Comparison of ENCODE assay signal across 17 cellular contexts in genomic region chr1:223815020-223815853, GRCh38. TPM values are rescaled to one million over a fixed set of nuclear protein-coding genes. Genes with fewer than 3 reads are reported as not detected.
DNase-seq lines count a peak whose midpoint lies in the region; ATAC-seq and TF ChIP-seq lines count a peak whose summit lies in the region.
"Had no signal": no experiment of that assay in that cellular context is flagged by ENCODE, and none has a peak within 500 bp of the region (broad histone marks: within the 10 kb centered on the region; RNA-seq: fewer than 3 reads in every experiment).

No MANE protein-coding gene starts in this region.

- H3K36me3 ChIP-seq in A673 (ENCODE audit: insufficient read depth, low read length, poor library complexity, severe bottlenecking) = peaks cover 39% of the 10 kb centered on the region
- H3K36me3 ChIP-seq in Caco-2 (ENCODE audit: control insufficient read depth, insufficient read depth, low read length) = 0 out of 2 replicates have a peak, but pooled peaks cover 1% of the 10 kb centered on the region
- H3K36me3 ChIP-seq in body of pancreas (replicated peaks in 1 of 2; ENCODE audit: insufficient read depth in 1 of 2, low read depth in 2 of 2) = peaks cover 0 to 5% of the 10 kb centered on the region in 2 donors
- H3K36me3 ChIP-seq in naive thymus-derived CD4-positive, alpha-beta T cell (ENCODE audit: control insufficient read depth in 2 of 3, insufficient read depth in 3 of 3, low read length in 3 of 3) = peaks cover 0 to 21% (median 4%) of the 10 kb centered on the region in 3 experiments
- peaks cover 20% of the 10 kb centered on the region for H3K36me3 ChIP-seq in effector memory CD4-positive, alpha-beta T cell (ENCODE audit: control insufficient read depth, insufficient read depth, low read length)
- H3K36me3 ChIP-seq in SK-N-SH (replicated peaks in 1 of 2; ENCODE audit: control insufficient read depth in 1 of 2, insufficient read depth in 2 of 2, low read length in 1 of 2) = peaks cover 21 to 37% of the 10 kb centered on the region in 2 experiments

- CTCF ChIA-PET in A673 (lab: Charles Lee) = no interaction called here
- CTCF ChIA-PET in Caco-2 (lab: Charles Lee) = no interaction called here
- CTCF ChIA-PET in naive thymus-derived CD4-positive, alpha-beta T cell (lab: Charles Lee) = interaction anchor here (0.6 kb wide), 1 partner anchor 16 kb away, joined by 3 read pairs; no protein-coding TSS in a partner anchor
- CTCF ChIA-PET in SK-N-SH (lab: Yijun Ruan, JAX) = no interaction called here

- TF ChIP-seq CTCF in A673 (conservative IDR thresholded peaks at IDR 0.05; ENCODE audit: low read depth, low read length) (no peak), Caco-2 (IDR thresholded peaks at IDR 0.05; ENCODE audit: insufficient read depth in 1 of 2, low read depth in 1 of 2, low read length in 1 of 2, severe bottlenecking in 1 of 2, unreplicated experiment in 1 of 2) (no peak), body of pancreas (IDR thresholded peaks at IDR 0.05) (no peak), SK-N-SH (IDR thresholded peaks at IDR 0.05) (no peak)

- DNase-seq in A673 (ENCODE audit: low spot score) = no peak
- DNase-seq in Caco-2 = no peak
- peak in 1 of 4 donors; percentile 22 for DNase-seq in body of pancreas
- DNase-seq in naive thymus-derived CD4-positive, alpha-beta T cell = no peak
- DNase-seq in effector memory CD4-positive, alpha-beta T cell = no peak
- no peak for DNase-seq in ecto neural progenitor cell (ENCODE audit: low spot score)
- DNase-seq in SK-N-SH = no peak
- DNase-seq: activated CD8-positive, alpha-beta memory T cell treated with anti-CD3 and anti-CD28 coated beads, Interleukin-2, amount 50 U/mL, for 48 hours; anterior cingulate cortex; Karpas-422; NCI-H1436; stimulated activated CD4-positive, alpha-beta T cell treated with anti-CD3 and anti-CD28 coated beads, Interleukin-15, amount 100 ng/mL, for 24 hours; testis had no signal

- 24 to 31% methylated on average over 4 of the region's 4 CpGs for WGBS in body of pancreas, 2 donors
- WGBS in SK-N-SH (ENCODE audit: low lambda C conversion rate) = 87% methylated on average over 4 of the region's 4 CpGs

- POLR2A ChIA-PET in A673 (lab: Charles Lee; ENCODE audit: low non-redundant PET) (no interaction called here), Caco-2 (lab: Charles Lee) (no interaction called here), SK-N-SH (lab: Yijun Ruan, JAX) (no interaction called here)
- POLR2A ChIA-PET in naive thymus-derived CD4-positive, alpha-beta T cell (lab: Charles Lee) = interaction anchor here (0.6 kb wide), 1 partner anchor 31 kb away, joined by 3 read pairs; no protein-coding TSS in a partner anchor

- TF ChIP-seq EP300 in SK-N-SH (IDR thresholded peaks at IDR 0.05; ENCODE audit: borderline replicate concordance in 1 of 2, low read depth in 1 of 2, low read length in 1 of 2) = no peak

- peak overlapping the region; percentile 45 for H3K27ac Mint-ChIP-seq in Caco-2 (ENCODE audit: unreplicated experiment)
- peak overlapping the region in 8 of 9 donors; percentile 10 to 81 (median 52) for H3K27ac Mint-ChIP-seq in naive thymus-derived CD4-positive, alpha-beta T cell
- H3K27ac Mint-ChIP-seq: WTC11 had no signal

- TF ChIP-seq POLR2A in body of pancreas (IDR thresholded peaks at IDR 0.05) = no peak

- peaks cover 5% of the 10 kb centered on the region for H3F3A ChIP-seq in SK-N-SH (replicated peaks; ENCODE audit: insufficient read depth)

- intact Hi-C loops in A673 (cut with micrococcal nuclease; ENCODE audit: unreplicated experiment) (loop anchor here (10.0 kb wide), 2 partner anchors 300 to 520 kb away; partner anchors contain the start of genes FBXO28 and NVL), Caco-2 (cut with micrococcal nuclease; ENCODE audit: unreplicated experiment) (no loop called here), body of pancreas (cut with DNase I) (no loop called here)
- intact Hi-C loops in naive thymus-derived CD4-positive, alpha-beta T cell (cut with micrococcal nuclease) = no loop called here

- BruUV-seq in A673 (replicated peaks; lab: Mats Ljungman, UMichigan) (no TSS peak), Caco-2 (replicated peaks; lab: Mats Ljungman, UMichigan) (no TSS peak)

- H3K79me2 ChIP-seq in SK-N-SH (ENCODE audit: insufficient read depth) = peaks cover 57% of the 10 kb centered on the region

- H3K9ac ChIP-seq in SK-N-SH = no peak overlapping the region
- H3K9ac ChIP-seq: BLaER1 had no signal

- no peaks in the 10 kb centered on the region for H3K27me3 ChIP-seq in A673 (replicated peaks; ENCODE audit: insufficient read depth, low read depth, low read length, poor library complexity)
- no peaks in the 10 kb centered on the region for H3K27me3 ChIP-seq in Caco-2 (replicated peaks; ENCODE audit: control insufficient read depth, insufficient read depth, low read length)
- no peaks in the 10 kb centered on the region for H3K27me3 ChIP-seq in body of pancreas
- H3K27me3 ChIP-seq in naive thymus-derived CD4-positive, alpha-beta T cell (ENCODE audit: control insufficient read depth in 2 of 2, insufficient read depth in 2 of 2, low read length in 2 of 2) = no peaks in the 10 kb centered on the region
- H3K27me3 ChIP-seq in effector memory CD4-positive, alpha-beta T cell (replicated peaks; ENCODE audit: control insufficient read depth, insufficient read depth, low read length, poor library complexity, severe bottlenecking) = no peaks in the 10 kb centered on the region
- no peaks in the 10 kb centered on the region for H3K27me3 ChIP-seq in SK-N-SH (ENCODE audit: insufficient read depth)
- H3K27me3 ChIP-seq: BLaER1, testis had no signal

- H4K20me1 ChIP-seq in SK-N-SH (ENCODE audit: insufficient read depth) = no peaks in the 10 kb centered on the region

- no peaks in the 10 kb centered on the region for H3K27me3 Mint-ChIP-seq in Caco-2 (ENCODE audit: insufficient read depth, unreplicated experiment)
- H3K27me3 Mint-ChIP-seq in naive thymus-derived CD4-positive, alpha-beta T cell = no peaks in the 10 kb centered on the region

- H3K36me3 Mint-ChIP-seq in Caco-2 (ENCODE audit: insufficient read depth, unreplicated experiment) = peaks cover 69% of the 10 kb centered on the region
- H3K36me3 Mint-ChIP-seq in naive thymus-derived CD4-positive, alpha-beta T cell = peaks cover 14 to 36% (median 28%) of the 10 kb centered on the region in 5 donors

- H3K27ac ChIP-seq in A673 (ENCODE audit: low read depth, low read length, poor library complexity, severe bottlenecking) = peak overlapping the region; percentile 38
- peak overlapping the region; percentile 0 to 61 (median 33) for H3K27ac ChIP-seq in body of pancreas
- no peak overlapping the region for H3K27ac ChIP-seq in naive thymus-derived CD4-positive, alpha-beta T cell (ENCODE audit: low read depth, low read length)
- no peak overlapping the region for H3K27ac ChIP-seq in effector memory CD4-positive, alpha-beta T cell (ENCODE audit: insufficient read depth, low read length, poor library complexity, severe bottlenecking)
- no peak overlapping the region for H3K27ac ChIP-seq in SK-N-SH (ENCODE audit: low read depth in 2 of 2, low read length in 1 of 2)
- H3K27ac ChIP-seq: BLaER1, HL-60, testis had no signal

- H3K4me1 Mint-ChIP-seq in Caco-2 (ENCODE audit: low read depth, unreplicated experiment) = peaks cover 30% of the 10 kb centered on the region
- peaks cover 16 to 48% (median 41%) of the 10 kb centered on the region in 7 donors for H3K4me1 Mint-ChIP-seq in naive thymus-derived CD4-positive, alpha-beta T cell

- peak; percentile 69 for ATAC-seq in body of pancreas
- ATAC-seq in naive thymus-derived CD4-positive, alpha-beta T cell = no peak
- ATAC-seq in activated CD4-positive, CD25-positive, alpha-beta regulatory T cell treated with anti-CD3 and anti-CD28 coated beads, Interleukin-2, amount 50 U/mL, for 24 hours = no peak
- ATAC-seq: WTC11 had no signal

- TF ChIP-seq RAD21 in SK-N-SH (IDR thresholded peaks at IDR 0.05; ENCODE audit: low read length) = no peak

- H3K4me3 Mint-ChIP-seq in Caco-2 (ENCODE audit: unreplicated experiment) = no peak overlapping the region
- H3K4me3 Mint-ChIP-seq in naive thymus-derived CD4-positive, alpha-beta T cell = peak overlapping the region in 2 of 10 donors; percentile 1 to 16
- H3K4me3 Mint-ChIP-seq: WTC11 had no signal

- H2AFZ ChIP-seq in SK-N-SH (ENCODE audit: low read depth) = no peak overlapping the region

- no peaks in the 10 kb centered on the region for H3K9me3 ChIP-seq in A673 (ENCODE audit: low read depth, low read length, poor library complexity, severe bottlenecking)
- no peaks in the 10 kb centered on the region for H3K9me3 ChIP-seq in Caco-2
- no peaks in the 10 kb centered on the region for H3K9me3 ChIP-seq in body of pancreas
- no peaks in the 10 kb centered on the region for H3K9me3 ChIP-seq in naive thymus-derived CD4-positive, alpha-beta T cell (ENCODE audit: control insufficient read depth in 2 of 3, low read length in 3 of 3)
- no peaks in the 10 kb centered on the region for H3K9me3 ChIP-seq in effector memory CD4-positive, alpha-beta T cell (ENCODE audit: control insufficient read depth, low read length)
- no peaks in the 10 kb centered on the region for H3K9me3 ChIP-seq in SK-N-SH
- H3K9me3 ChIP-seq: BLaER1, testis had no signal

- no peak overlapping the region for H3K4me3 ChIP-seq in A673 (ENCODE audit: low read depth, low read length, poor library complexity, severe bottlenecking)
- no peak overlapping the region for H3K4me3 ChIP-seq in Caco-2 (ENCODE audit: low read depth, low read length)
- peak overlapping the region in 1 of 2 donors; percentile 4 for H3K4me3 ChIP-seq in body of pancreas
- no peak overlapping the region for H3K4me3 ChIP-seq in naive thymus-derived CD4-positive, alpha-beta T cell (ENCODE audit: low read length)
- no peak overlapping the region for H3K4me3 ChIP-seq in effector memory CD4-positive, alpha-beta T cell (ENCODE audit: insufficient read depth, low read depth, low read length, poor library complexity, severe bottlenecking)
- no peak overlapping the region for H3K4me3 ChIP-seq in SK-N-SH (ENCODE audit: low read depth in 2 of 2, low read length in 1 of 2)
- H3K4me3 ChIP-seq: BLaER1, testis had no signal

- no peaks in the 10 kb centered on the region for H3K9me2 ChIP-seq in SK-N-SH

- H3K4me2 ChIP-seq in SK-N-SH = no peak overlapping the region
- H3K4me2 ChIP-seq: BLaER1 had no signal

- H3K9me3 Mint-ChIP-seq in Caco-2 (ENCODE audit: unreplicated experiment) = no peaks in the 10 kb centered on the region
- no peaks in the 10 kb centered on the region for H3K9me3 Mint-ChIP-seq in naive thymus-derived CD4-positive, alpha-beta T cell
- H3K9me3 Mint-ChIP-seq: WTC11 had no signal

- H3K4me1 ChIP-seq in A673 (ENCODE audit: insufficient read depth, low read length, poor library complexity, severe bottlenecking) (peaks cover 12% of the 10 kb centered on the region), Caco-2 (peaks cover 34% of the 10 kb centered on the region), body of pancreas (peaks cover 41% of the 10 kb centered on the region), SK-N-SH (ENCODE audit: control insufficient read depth in 1 of 2, insufficient read depth in 2 of 2, low read depth in 1 of 2, low read length in 1 of 2) (peaks cover 0 to 3% of the 10 kb centered on the region in 2 experiments; a peak in 1 of 4 replicates)
- H3K4me1 ChIP-seq in naive thymus-derived CD4-positive, alpha-beta T cell (ENCODE audit: control insufficient read depth in 2 of 2, insufficient read depth in 2 of 2, low read length in 2 of 2) = peaks cover 0 to 22% of the 10 kb centered on the region in 2 donors
- peaks cover 15% of the 10 kb centered on the region for H3K4me1 ChIP-seq in effector memory CD4-positive, alpha-beta T cell (ENCODE audit: control insufficient read depth, insufficient read depth, low read length, poor library complexity, severe bottlenecking)
- H3K4me1 ChIP-seq: BLaER1 had no signal

RNA-seq across cellular contexts. Expression of gene TP53BP2, which starts 30.5 kb away (rescaled TPM):
- total RNA-seq in A673 (2021) = 77.8 and 93.3 TPM in 2 replicates
- 49.6 and 51.2 TPM in 2 replicates for total RNA-seq in Caco-2 (2022)
- total RNA-seq in body of pancreas = 10 to 100 TPM; 22.3 to 30.0 TPM
- total RNA-seq in naive thymus-derived CD4-positive, alpha-beta T cell = 100 to 1,000 TPM in 1 of 5 experiments, 10 to 100 TPM in 4; 30.3 to 120 (median 45.4) TPM
- 10 to 100 TPM in 1 of 2 donors, 1 to 10 TPM in 1; 8.4 to 20.5 TPM for polyA plus RNA-seq in naive thymus-derived CD4-positive, alpha-beta T cell
- polyA plus RNA-seq in SK-N-SH (2012; rRNA removed) = 11.4 and 14.8 TPM in 2 replicates
- 13.5 and 13.9 TPM in 2 replicates for polyA plus RNA-seq in SK-N-SH (2012; cell fraction: cytosol; rRNA removed)
- polyA plus RNA-seq in SK-N-SH (2012; cell fraction: nucleus; rRNA removed) = 14.2 and 19.2 TPM in 2 replicates

Comparison
In these comparisons a context has a peak if more than half of its experiments do, and no peak if none do; other contexts are left out.
1. H3K27ac ChIP-seq: peak in A673 (single experiment) and body of pancreas (4 of 4); none in naive thymus-derived CD4-positive, alpha-beta T cell (single experiment), effector memory CD4-positive, alpha-beta T cell (single experiment) and SK-N-SH (0 of 2).